Comparison of ENCODE assay signal across 20 cellular contexts in the genomic region with DNA sequence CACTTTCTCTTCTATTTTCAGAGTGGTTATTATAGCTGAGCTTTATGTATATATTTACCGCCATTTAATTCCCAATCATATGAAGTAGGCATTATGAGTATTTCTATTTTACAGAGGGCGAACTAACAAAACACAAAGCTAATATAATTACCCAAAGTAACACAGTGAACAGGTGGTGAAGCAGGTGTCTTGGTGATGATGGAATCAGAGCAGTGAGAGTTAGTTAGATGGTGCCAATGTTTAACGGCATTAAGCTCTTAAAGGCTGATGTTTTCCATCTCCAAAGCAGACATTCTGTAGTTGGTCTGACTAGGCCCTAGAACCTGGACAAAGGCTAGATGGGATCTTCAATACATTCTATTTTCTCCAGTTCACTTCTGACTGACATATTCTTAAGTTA.
A peak's percentile ranks its signal among the peaks of the same experiment; 100 is the strongest.
DNase-seq lines count a peak whose midpoint lies in the region; ATAC-seq and TF ChIP-seq lines count a peak whose summit lies in the region.
"Had no signal": no experiment of that assay in that cellular context is flagged by ENCODE, and none has a peak within 500 bp of the region (broad histone marks: within the 10 kb centered on the region; RNA-seq: fewer than 3 reads in every experiment).

No MANE protein-coding gene starts in this region.

- POLR2A ChIA-PET in WTC11 (lab: Charles Lee), result no interaction called here

- ATAC-seq in GM23338 (no peak), WTC11 (no peak), GM19452 (IDR thresholded peaks at IDR 0.05; ENCODE audit: unreplicated experiment) (no peak), GM21423 (IDR thresholded peaks at IDR 0.05; ENCODE audit: unreplicated experiment) (no peak)

- no peak for TF ChIP-seq CTCF in GM23338 (conservative IDR thresholded peaks at IDR 0.05; ENCODE audit: low read depth in 2 of 2)
- TF ChIP-seq CTCF in WTC11 (IDR thresholded peaks at IDR 0.05), result no peak

- H3K36me3 Mint-ChIP-seq in GM23338 (ENCODE audit: low read depth) (no peaks in the 10 kb centered on the region), WTC11 (no peaks in the 10 kb centered on the region)
- H3K36me3 Mint-ChIP-seq: CD4-positive, CD25-positive, alpha-beta regulatory T cell had no signal

- H3K4me1 ChIP-seq in GM23338 (ENCODE audit: insufficient read depth), result peaks cover 20% of the 10 kb centered on the region
- H3K4me1 ChIP-seq: HAP-1 had no signal

- H2AFZ ChIP-seq in GM23338, result no peak overlapping the region
- H2AFZ ChIP-seq: GM23248 had no signal

- H3K4me2 ChIP-seq in GM23338, result 0 out of 2 replicates have a peak overlapping the region, but pooled peaks have one; percentile 10
- H3K4me2 ChIP-seq: SK-N-SH had no signal

- H3K27ac Mint-ChIP-seq in GM23338, result no peak overlapping the region; the same call in none of the 2 replicates
- 0 out of 2 replicates have a peak overlapping the region, but pooled peaks have one; percentile 7 for H3K27ac Mint-ChIP-seq in WTC11
- H3K27ac Mint-ChIP-seq: CD4-positive, CD25-positive, alpha-beta regulatory T cell had no signal

- no peaks in the 10 kb centered on the region for H3K27me3 Mint-ChIP-seq in GM23338 (ENCODE audit: insufficient read depth, low read depth, poor library complexity)
- no peaks in the 10 kb centered on the region for H3K27me3 Mint-ChIP-seq in WTC11 (ENCODE audit: low read depth)
- H3K27me3 Mint-ChIP-seq: CD4-positive, CD25-positive, alpha-beta regulatory T cell had no signal

- H3K4me1 Mint-ChIP-seq in GM23338, result peaks cover 11% of the 10 kb centered on the region; the same call in 2 of the 3 replicates
- peaks cover 17% of the 10 kb centered on the region for H3K4me1 Mint-ChIP-seq in WTC11
- H3K4me1 Mint-ChIP-seq: CD4-positive, CD25-positive, alpha-beta regulatory T cell had no signal

- H3K9me3 Mint-ChIP-seq in GM23338 (peaks cover under 1% of the 10 kb centered on the region; the same call in 1 of the 3 replicates), WTC11 (peaks cover 23% of the 10 kb centered on the region)

- DNase-seq in GM23338 (ENCODE audit: low spot score) (no peak), NCI-H1417 (lab: John Stamatoyannopoulos, UW) (peak in 2 of 3 experiments; percentile 46 to 89), NCI-H524 treated with DMSO at 0.1 percent for 48 hours (lab: John Stamatoyannopoulos, UW) (peak; percentile 35), WTC11 (ENCODE audit: low spot score) (no peak), dedifferentiated amniotic fluid mesenchymal stem cell (ENCODE audit: extremely low spot score) (no peak)
- DNase-seq: CD4-positive, CD25-positive, alpha-beta regulatory T cell; DND-41; GM23248; Karpas-422; MV-4-11; NCI-H1436; NCI-H2081; NCI-H446 treated with DMSO at 0.1 percent for 48 hours; NK-92 treated with Interleukin-12 subunit alpha and Interleukin-12 subunit beta, amount 100 ng/mL, for 24 hours; SHP77 treated with DMSO at 0.1 percent for 48 hours; SK-N-SH had no signal

- H3K27me3 ChIP-seq in GM23338 (ENCODE audit: insufficient read depth), result no peaks in the 10 kb centered on the region

- H3K4me3 ChIP-seq in GM23338, result no peak overlapping the region
- H3K4me3 ChIP-seq: GM23248, HAP-1 had no signal

- H3K36me3 ChIP-seq in GM23338 (ENCODE audit: insufficient read depth), result no peaks in the 10 kb centered on the region
- H3K36me3 ChIP-seq: HAP-1 had no signal

- H3F3A ChIP-seq in GM23338 (replicated peaks; ENCODE audit: low read depth), result no peaks in the 10 kb centered on the region

- CTCF ChIA-PET in WTC11 (lab: Charles Lee), result no interaction called here

- peaks cover 5% of the 10 kb centered on the region; the same call in 1 of the 2 replicates for H3K9me2 ChIP-seq in GM23338 (ENCODE audit: insufficient read depth)
- H3K9me2 ChIP-seq: SK-N-SH had no signal

- no peaks in the 10 kb centered on the region for H3K79me2 ChIP-seq in GM23338 (replicated peaks; ENCODE audit: insufficient read depth)

- no peak overlapping the region for H3K27ac ChIP-seq in GM23338 (ENCODE audit: low read depth)
- H3K27ac ChIP-seq: GM23248, RWPE1 had no signal

- H4K20me1 ChIP-seq in GM23338 (replicated peaks; ENCODE audit: insufficient read depth), result no peaks in the 10 kb centered on the region

- H3K4me3 Mint-ChIP-seq in GM23338, result no peak overlapping the region
- no peak overlapping the region for H3K4me3 Mint-ChIP-seq in WTC11
- H3K4me3 Mint-ChIP-seq: CD4-positive, CD25-positive, alpha-beta regulatory T cell had no signal

TF ChIP-seq in GM23338, 12 proteins besides CTCF, POLR2A, EP300 and RAD21 (continues in another document):
- TF ChIP-seq NANOG (IDR thresholded peaks at IDR 0.05; ENCODE audit: borderline replicate concordance) (no peak), ETS1 (IDR thresholded peaks at IDR 0.05) (no peak), ZNF114 (CRISPR knock-in tag; IDR thresholded peaks at IDR 0.05) (no peak), ZNF331 (CRISPR knock-in tag; IDR thresholded peaks at IDR 0.05; ENCODE audit: low read depth) (no peak), EZH2 (IDR thresholded peaks at IDR 0.05; ENCODE audit: low read depth, unreplicated experiment) (no peak), STAT1 (IDR thresholded peaks at IDR 0.05; ENCODE audit: unreplicated experiment) (no peak), POLR2AphosphoS5 (IDR thresholded peaks at IDR 0.05; ENCODE audit: low read depth) (no peak), JUNB (IDR thresholded peaks at IDR 0.05; ENCODE audit: unreplicated experiment) (no peak)

TF ChIP-seq in WTC11, 78 proteins besides CTCF, POLR2A, EP300 and RAD21 (continues in another document):
- TF ChIP-seq, protein P1, sequence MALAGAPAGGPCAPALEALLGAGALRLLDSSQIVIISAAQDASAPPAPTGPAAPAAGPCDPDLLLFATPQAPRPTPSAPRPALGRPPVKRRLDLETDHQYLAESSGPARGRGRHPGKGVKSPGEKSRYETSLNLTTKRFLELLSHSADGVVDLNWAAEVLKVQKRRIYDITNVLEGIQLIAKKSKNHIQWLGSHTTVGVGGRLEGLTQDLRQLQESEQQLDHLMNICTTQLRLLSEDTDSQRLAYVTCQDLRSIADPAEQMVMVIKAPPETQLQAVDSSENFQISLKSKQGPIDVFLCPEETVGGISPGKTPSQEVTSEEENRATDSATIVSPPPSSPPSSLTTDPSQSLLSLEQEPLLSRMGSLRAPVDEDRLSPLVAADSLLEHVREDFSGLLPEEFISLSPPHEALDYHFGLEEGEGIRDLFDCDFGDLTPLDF (CRISPR knock-in tag; IDR thresholded peaks at IDR 0.05), result no peak
- TF ChIP-seq CBFB (CRISPR knock-in tag; IDR thresholded peaks at IDR 0.05; ENCODE audit: low read depth), result no peak
- no peak for TF ChIP-seq NFYB (CRISPR knock-in tag; conservative IDR thresholded peaks at IDR 0.05; ENCODE audit: low read depth)
- no peak for TF ChIP-seq AFF4 (CRISPR knock-in tag; IDR thresholded peaks at IDR 0.05; ENCODE audit: borderline replicate concordance)
- no peak for TF ChIP-seq ZNF396 (CRISPR knock-in tag; IDR thresholded peaks at IDR 0.05; ENCODE audit: borderline replicate concordance)
- TF ChIP-seq, protein P2, sequence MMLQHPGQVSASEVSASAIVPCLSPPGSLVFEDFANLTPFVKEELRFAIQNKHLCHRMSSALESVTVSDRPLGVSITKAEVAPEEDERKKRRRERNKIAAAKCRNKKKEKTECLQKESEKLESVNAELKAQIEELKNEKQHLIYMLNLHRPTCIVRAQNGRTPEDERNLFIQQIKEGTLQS (CRISPR knock-in tag; conservative IDR thresholded peaks at IDR 0.05), result no peak
- TF ChIP-seq ZNF512 (CRISPR knock-in tag; IDR thresholded peaks at IDR 0.05; ENCODE audit: borderline replicate concordance), result no peak
- no peak for TF ChIP-seq NR2C2 (CRISPR knock-in tag; IDR thresholded peaks at IDR 0.05)
- no peak for TF ChIP-seq PRRX2 (CRISPR knock-in tag; IDR thresholded peaks at IDR 0.05)
- TF ChIP-seq ETV6 (CRISPR knock-in tag; IDR thresholded peaks at IDR 0.05), result no peak
- TF ChIP-seq TP53 (CRISPR knock-in tag; IDR thresholded peaks at IDR 0.05), result no peak
- TF ChIP-seq ATF1 (CRISPR knock-in tag; IDR thresholded peaks at IDR 0.05), result no peak
- TF ChIP-seq ZNF263 (CRISPR knock-in tag; IDR thresholded peaks at IDR 0.05; ENCODE audit: low read depth), result no peak

Comparison
In these comparisons a context has a peak if more than half of its experiments do, and no peak if none do; other contexts are left out.
1. DNase-seq: peak in NCI-H1417 (2 of 3) and NCI-H524 treated with DMSO at 0.1 percent for 48 hours (single experiment); none in GM23338 (single experiment), WTC11 (single experiment) and dedifferentiated amniotic fluid mesenchymal stem cell (single experiment).